Comparison of ENCODE assay signal across 8 cellular contexts in the genomic region with DNA sequence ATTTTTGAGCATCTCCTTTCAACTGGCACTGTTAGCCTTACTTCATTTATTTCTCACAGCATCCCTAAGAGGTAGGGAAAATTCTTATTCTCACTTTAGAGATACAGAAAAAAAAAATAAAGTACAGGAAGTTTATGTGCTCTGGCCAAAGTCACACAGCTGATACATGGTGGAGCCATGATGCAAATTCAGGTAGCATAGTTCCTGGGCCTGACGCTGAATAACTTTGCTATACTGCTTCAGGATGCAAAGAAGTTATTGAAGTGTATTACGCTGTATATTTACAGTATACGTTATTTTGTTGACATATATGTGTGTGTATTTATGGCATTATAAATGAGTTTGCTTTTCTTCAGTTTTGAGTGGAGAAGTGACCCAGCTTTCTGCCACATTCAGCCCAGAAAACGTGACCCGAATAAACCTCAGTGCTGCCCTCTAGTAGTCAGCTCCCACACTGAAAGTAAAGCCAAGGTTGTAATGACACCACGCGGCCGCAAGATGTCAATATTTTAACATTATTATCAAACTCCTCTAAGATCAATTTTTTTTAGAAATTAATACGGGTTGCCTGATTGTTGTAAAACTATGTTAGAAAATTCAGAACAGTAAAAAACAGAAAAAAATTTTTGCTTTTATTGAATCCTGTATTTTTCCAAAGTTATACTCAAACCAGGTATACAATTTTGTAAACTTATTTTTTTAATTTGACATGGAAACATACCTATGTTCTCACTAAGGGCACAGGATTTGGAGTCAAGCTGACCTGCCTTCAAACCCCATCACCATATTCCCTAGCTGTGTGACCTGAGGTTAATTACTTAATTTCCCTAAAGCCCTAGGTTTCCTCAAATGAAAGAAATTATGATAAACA. TPM values are rescaled to one million over a fixed set of nuclear protein-coding genes. Genes with fewer than 3 reads are reported as not detected.
A peak's percentile ranks its signal among the peaks of the same experiment; 100 is the strongest.
DNase-seq lines count a peak whose midpoint lies in the region; ATAC-seq and TF ChIP-seq lines count a peak whose summit lies in the region.

No MANE protein-coding gene starts in this region.

- no peak overlapping the region for H3K4me3 Mint-ChIP-seq in CD4-positive, CD25-positive, alpha-beta regulatory T cell

- H2AFZ ChIP-seq in Karpas-422 (ENCODE audit: low read length) = peak overlapping the region; percentile 91
- H2AFZ ChIP-seq in parathyroid adenoma = no peak overlapping the region

- no peak overlapping the region for H3K27ac ChIP-seq in CD4-positive, CD25-positive, alpha-beta regulatory T cell (ENCODE audit: insufficient read depth, low read length, poor library complexity, severe bottlenecking)
- H3K27ac ChIP-seq in Karpas-422 (ENCODE audit: low read length) (no peak overlapping the region), gastroesophageal sphincter (no peak overlapping the region), parathyroid adenoma (no peak overlapping the region), uterus (no peak overlapping the region)

- no peaks in the 10 kb centered on the region for H3K4me1 ChIP-seq in CD4-positive, CD25-positive, alpha-beta regulatory T cell (ENCODE audit: control insufficient read depth, insufficient read depth, low read length, poor library complexity, severe bottlenecking)
- peaks cover 12% of the 10 kb centered on the region for H3K4me1 ChIP-seq in Karpas-422 (ENCODE audit: low read length)
- H3K4me1 ChIP-seq in gastroesophageal sphincter = no peaks in the 10 kb centered on the region
- no peaks in the 10 kb centered on the region for H3K4me1 ChIP-seq in parathyroid adenoma
- no peaks in the 10 kb centered on the region for H3K4me1 ChIP-seq in uterus

- peak; percentile 71 to 80 for ATAC-seq in CD4-positive, CD25-positive, alpha-beta regulatory T cell (ENCODE audit: low read depth in 2 of 2)
- ATAC-seq in GM19324 (IDR thresholded peaks at IDR 0.05; ENCODE audit: low FRiP score, unreplicated experiment) (peak; percentile 80), gastroesophageal sphincter (no peak)

- peaks cover 0 to 1% (median 0%) of the 10 kb centered on the region in 7 donors for H3K9me3 Mint-ChIP-seq in CD4-positive, CD25-positive, alpha-beta regulatory T cell

- no peaks in the 10 kb centered on the region for H3K36me3 ChIP-seq in CD4-positive, CD25-positive, alpha-beta regulatory T cell (ENCODE audit: control insufficient read depth, insufficient read depth, low read length)
- H3K36me3 ChIP-seq in Karpas-422 (ENCODE audit: insufficient read depth, low read length) (no peaks in the 10 kb centered on the region), gastroesophageal sphincter (no peaks in the 10 kb centered on the region), parathyroid adenoma (ENCODE audit: control insufficient read depth, insufficient read depth, low read length) (no peaks in the 10 kb centered on the region), uterus (no peaks in the 10 kb centered on the region)

- H3K4me3 ChIP-seq in CD4-positive, CD25-positive, alpha-beta regulatory T cell (ENCODE audit: low read depth, low read length) = no peak overlapping the region
- H3K4me3 ChIP-seq in Karpas-422 (ENCODE audit: low read length) = no peak overlapping the region
- no peak overlapping the region for H3K4me3 ChIP-seq in gastroesophageal sphincter
- H3K4me3 ChIP-seq in parathyroid adenoma (ENCODE audit: low read depth, low read length) = no peak overlapping the region
- no peak overlapping the region for H3K4me3 ChIP-seq in uterus

- intact Hi-C loops in uterus (cut with DNase I; ENCODE audit: low total_unique reads) = no loop called here

- H3K27me3 ChIP-seq in CD4-positive, CD25-positive, alpha-beta regulatory T cell (ENCODE audit: control insufficient read depth, insufficient read depth, low read length) = peaks cover 3% of the 10 kb centered on the region
- H3K27me3 ChIP-seq in Karpas-422 (ENCODE audit: low read length) (no peaks in the 10 kb centered on the region), gastroesophageal sphincter (no peaks in the 10 kb centered on the region), parathyroid adenoma (ENCODE audit: control insufficient read depth, insufficient read depth, low read length) (no peaks in the 10 kb centered on the region), uterus (peaks cover 0 to 3% of the 10 kb centered on the region in 2 donors)

- WGBS in gastroesophageal sphincter (ENCODE audit: low coverage in 1 of 2), 2 donors = 0 to 8% methylated on average over 8 to 9 of the region's 9 CpGs

- H3K9me3 ChIP-seq in CD4-positive, CD25-positive, alpha-beta regulatory T cell (ENCODE audit: control insufficient read depth in 2 of 2, low read length in 2 of 2) = no peaks in the 10 kb centered on the region
- H3K9me3 ChIP-seq in Karpas-422 (ENCODE audit: low read length) (no peaks in the 10 kb centered on the region), gastroesophageal sphincter (no peaks in the 10 kb centered on the region), parathyroid adenoma (ENCODE audit: control insufficient read depth, low read length) (no peaks in the 10 kb centered on the region), uterus (no peaks in the 10 kb centered on the region)

- H3K4me2 ChIP-seq in Karpas-422 (ENCODE audit: low read depth, low read length, poor library complexity, severe bottlenecking) (peak overlapping the region; percentile 40), parathyroid adenoma (ENCODE audit: low read length) (no peak overlapping the region)

- 0 out of 2 replicates have a peak, but pooled peaks cover 4% of the 10 kb centered on the region for H4K20me1 ChIP-seq in Karpas-422 (ENCODE audit: insufficient read depth, low read depth, low read length)

- H3K27me3 Mint-ChIP-seq in CD4-positive, CD25-positive, alpha-beta regulatory T cell = peaks cover 12% of the 10 kb centered on the region

- TF ChIP-seq CTCF in gastroesophageal sphincter (IDR thresholded peaks at IDR 0.05) = peak; percentile 78 to 93 (median 82)
- TF ChIP-seq CTCF in parathyroid adenoma (IDR thresholded peaks at IDR 0.05) = peak; percentile 82
- peak; percentile 85 to 91 (median 88) for TF ChIP-seq CTCF in uterus (IDR thresholded peaks at IDR 0.05)

- no peak for TF ChIP-seq POLR2A in gastroesophageal sphincter (IDR thresholded peaks at IDR 0.05)
- TF ChIP-seq POLR2A in uterus (IDR thresholded peaks at IDR 0.05) = no peak

- peaks cover 0 to 2% (median 0%) of the 10 kb centered on the region in 4 donors for H3K4me1 Mint-ChIP-seq in CD4-positive, CD25-positive, alpha-beta regulatory T cell

- no peak overlapping the region for H3K27ac Mint-ChIP-seq in CD4-positive, CD25-positive, alpha-beta regulatory T cell

- peak; percentile 43 to 80 (median 70) for DNase-seq in CD4-positive, CD25-positive, alpha-beta regulatory T cell
- DNase-seq in Karpas-422 (peak; percentile 92), RPMI8226 (peak; percentile 70), uterus (peak; percentile 49 to 60)
- peak; percentile 17 for DNase-seq in activated effector memory CD4-positive, alpha-beta T cell treated with Interleukin-2 at 50 U/mL for 16 hours

- no peaks in the 10 kb centered on the region for H3K36me3 Mint-ChIP-seq in CD4-positive, CD25-positive, alpha-beta regulatory T cell

- no peaks in the 10 kb centered on the region for H3K9me2 ChIP-seq in Karpas-422 (replicated peaks; ENCODE audit: insufficient read depth, low read length)

- H3K79me2 ChIP-seq in Karpas-422 (ENCODE audit: low read length) (no peaks in the 10 kb centered on the region), parathyroid adenoma (no peaks in the 10 kb centered on the region)

- no peak overlapping the region for H3K9ac ChIP-seq in Karpas-422 (ENCODE audit: low read length)
- H3K9ac ChIP-seq in parathyroid adenoma = no peak overlapping the region

- TF ChIP-seq EP300 in gastroesophageal sphincter (IDR thresholded peaks at IDR 0.05) = no peak

RNA-seq across cellular contexts. Expression of a gene that starts 3.8 kb away (rescaled TPM):
- not detected for total RNA-seq in CD4-positive, CD25-positive, alpha-beta regulatory T cell
- not detected for polyA plus RNA-seq in CD4-positive, CD25-positive, alpha-beta regulatory T cell
- total RNA-seq in Karpas-422 (2014; rRNA removed; shearing (Covaris generic); ENCODE audit: low replicate concordance) = not detected in 2 replicates
- total RNA-seq in gastroesophageal sphincter (not detected), uterus (under 1 TPM in 1 of 4 donors, not detected in 3; 0.14 TPM)

RNA-seq across cellular contexts. Expression of a gene that starts 50.9 kb away (rescaled TPM):
- total RNA-seq in CD4-positive, CD25-positive, alpha-beta regulatory T cell = 7.4 TPM
- polyA plus RNA-seq in CD4-positive, CD25-positive, alpha-beta regulatory T cell = 10 to 100 TPM; 15.2 to 18.0 (median 17.2) TPM
- 9.9 and 27.7 TPM in 2 replicates for total RNA-seq in Karpas-422 (2014; rRNA removed; shearing (Covaris generic); ENCODE audit: low replicate concordance)
- 1 to 10 TPM; 3.8 to 7.1 (median 5.7) TPM for total RNA-seq in gastroesophageal sphincter
- total RNA-seq in uterus = 10 to 100 TPM in 2 of 4 donors, 1 to 10 TPM in 2; 2.8 to 23.8 (median 9.4) TPM

Comparison
In these comparisons a context has a peak if more than half of its experiments do, and no peak if none do; other contexts are left out.
1. DNase-seq: peak in every context shown above with its lines; median percentile 92 in Karpas-422; 70 in CD4-positive, CD25-positive, alpha-beta regulatory T cell; 70 in RPMI8226; 54 in uterus; 17 in activated effector memory CD4-positive, alpha-beta T cell treated with Interleukin-2 at 50 U/mL for 16 hours.